ENCODE assay signal across 8 cellular contexts in the genomic region with DNA sequence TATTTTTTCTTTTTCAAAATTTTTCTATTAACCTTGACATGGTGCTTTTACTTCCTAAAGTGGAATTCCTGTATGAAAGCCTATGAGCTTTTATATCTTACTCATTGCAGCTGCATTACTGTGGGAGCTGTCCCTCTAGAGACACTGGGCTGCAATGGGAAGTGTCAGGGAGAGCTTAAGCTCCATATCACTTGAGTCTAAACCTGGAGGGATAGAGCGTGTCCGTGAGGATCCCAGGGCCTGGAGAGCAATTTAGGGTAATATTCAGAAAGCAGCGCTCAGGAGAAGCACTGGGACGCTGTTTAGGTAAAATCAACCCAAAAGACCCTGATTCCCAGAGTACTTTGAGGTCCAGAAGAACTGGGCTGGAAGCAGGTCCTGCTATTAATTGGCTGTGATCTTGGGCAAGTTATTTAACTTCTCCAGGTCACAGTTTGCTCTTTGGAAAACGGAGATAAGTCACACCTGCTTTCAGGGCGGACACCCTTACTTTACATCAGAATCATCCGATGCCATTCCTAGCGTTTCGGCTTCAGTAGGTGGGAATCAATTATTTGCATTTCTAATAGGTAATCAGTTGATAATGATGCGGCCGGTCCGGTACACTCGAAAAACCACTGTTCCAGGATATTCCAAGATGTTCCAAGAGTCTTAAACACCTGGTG.
DNase-seq lines count a peak whose midpoint lies in the region; TF ChIP-seq lines count a peak whose summit lies in the region.

No MANE protein-coding gene starts in this region.

- no peak for DNase-seq in T-helper 1 cell
- no peak for DNase-seq in NCI-H128 (lab: John Stamatoyannopoulos, UW; ENCODE audit: unreplicated experiment)
- no peak for DNase-seq in OCI-M2 (lab: John Stamatoyannopoulos, UW; ENCODE audit: unreplicated experiment)
- DNase-seq in C1 segment of cervical spinal cord (lab: John Stamatoyannopoulos, UW) = no peak

- H3K27me3 ChIP-seq in iPS-18a (ENCODE audit: control insufficient read depth, insufficient read depth, low read length) (no peaks in the 10 kb centered on the region), subcutaneous abdominal adipose tissue (ENCODE audit: control insufficient read depth in 5 of 5, insufficient read depth in 4 of 5, low read length in 5 of 5) (no peaks in the 10 kb centered on the region)

- no peaks in the 10 kb centered on the region for H3K27me3 Mint-ChIP-seq in T-helper 1 cell treated with Interleukin-12 subunit alpha and Interleukin-12 subunit beta and Interleukin-4 antibody, amounts not matched to agents 30 μg/mL and 1 μg/mL, for 36 hours (ENCODE audit: low read depth)

- TF ChIP-seq CTCF in WI38 (IDR thresholded peaks at IDR 0.05; ENCODE audit: low read depth, low read length) = no peak

- peaks cover 10% of the 10 kb centered on the region for H3K4me1 Mint-ChIP-seq in T-helper 1 cell treated with Interleukin-12 subunit alpha and Interleukin-12 subunit beta and Interleukin-4 antibody, amounts not matched to agents 30 μg/mL and 1 μg/mL, for 36 hours (ENCODE audit: low read depth)

- H3K9ac ChIP-seq in iPS-18a (ENCODE audit: low read length) (peak overlapping the region; percentile 24), subcutaneous abdominal adipose tissue (ENCODE audit: low read length in 5 of 5) (peak overlapping the region in 4 of 5 donors; percentile 6 to 74 (median 41))

- H3K36me3 Mint-ChIP-seq in T-helper 1 cell treated with Interleukin-12 subunit alpha and Interleukin-12 subunit beta and Interleukin-4 antibody, amounts not matched to agents 30 μg/mL and 1 μg/mL, for 36 hours (ENCODE audit: low read depth) = peaks cover 3% of the 10 kb centered on the region

- peak overlapping the region; percentile 87 for H3K4me3 ChIP-seq in WI38 (ENCODE audit: low read depth, low read length)
- peak overlapping the region; percentile 86 for H3K4me3 ChIP-seq in iPS-18a (ENCODE audit: low read length)
- H3K4me3 ChIP-seq in subcutaneous abdominal adipose tissue (ENCODE audit: low read depth in 1 of 5, low read length in 5 of 5) = peak overlapping the region; percentile 72 to 95 (median 92)

- peaks cover 10% of the 10 kb centered on the region for H3K36me3 ChIP-seq in iPS-18a (ENCODE audit: control insufficient read depth, low read depth, low read length)
- peaks cover 2 to 18% (median 3%) of the 10 kb centered on the region in 5 donors for H3K36me3 ChIP-seq in subcutaneous abdominal adipose tissue (ENCODE audit: control insufficient read depth in 5 of 5, insufficient read depth in 5 of 5, low read length in 5 of 5)

- H3K27ac ChIP-seq in iPS-18a (ENCODE audit: low read length) (peak overlapping the region; percentile 19), subcutaneous abdominal adipose tissue (ENCODE audit: low read depth, low read length) (no peak overlapping the region)

- no peak overlapping the region for H3K27ac Mint-ChIP-seq in T-helper 1 cell treated with Interleukin-12 subunit alpha and Interleukin-12 subunit beta and Interleukin-4 antibody, amounts not matched to agents 30 μg/mL and 1 μg/mL, for 36 hours

- peak overlapping the region; percentile 87 for H3K4me3 Mint-ChIP-seq in T-helper 1 cell treated with Interleukin-12 subunit alpha and Interleukin-12 subunit beta and Interleukin-4 antibody, amounts not matched to agents 30 μg/mL and 1 μg/mL, for 36 hours

- no peaks in the 10 kb centered on the region for H3K9me3 Mint-ChIP-seq in T-helper 1 cell treated with Interleukin-12 subunit alpha and Interleukin-12 subunit beta and Interleukin-4 antibody, amounts not matched to agents 30 μg/mL and 1 μg/mL, for 36 hours

- no peaks in the 10 kb centered on the region for H3K9me3 ChIP-seq in iPS-18a (ENCODE audit: control insufficient read depth, low read depth, low read length)
- no peaks in the 10 kb centered on the region for H3K9me3 ChIP-seq in subcutaneous abdominal adipose tissue (ENCODE audit: control insufficient read depth in 5 of 5, low read length in 5 of 5)

- H3K4me1 ChIP-seq in iPS-18a (ENCODE audit: control insufficient read depth, low read depth, low read length) (peaks cover 9% of the 10 kb centered on the region), subcutaneous abdominal adipose tissue (ENCODE audit: control insufficient read depth in 5 of 5, insufficient read depth in 5 of 5, low read length in 5 of 5) (peaks cover 0 to 17% (median 15%) of the 10 kb centered on the region in 5 donors)
